ENCODE assay signal across 22 cellular contexts in the genomic region with DNA sequence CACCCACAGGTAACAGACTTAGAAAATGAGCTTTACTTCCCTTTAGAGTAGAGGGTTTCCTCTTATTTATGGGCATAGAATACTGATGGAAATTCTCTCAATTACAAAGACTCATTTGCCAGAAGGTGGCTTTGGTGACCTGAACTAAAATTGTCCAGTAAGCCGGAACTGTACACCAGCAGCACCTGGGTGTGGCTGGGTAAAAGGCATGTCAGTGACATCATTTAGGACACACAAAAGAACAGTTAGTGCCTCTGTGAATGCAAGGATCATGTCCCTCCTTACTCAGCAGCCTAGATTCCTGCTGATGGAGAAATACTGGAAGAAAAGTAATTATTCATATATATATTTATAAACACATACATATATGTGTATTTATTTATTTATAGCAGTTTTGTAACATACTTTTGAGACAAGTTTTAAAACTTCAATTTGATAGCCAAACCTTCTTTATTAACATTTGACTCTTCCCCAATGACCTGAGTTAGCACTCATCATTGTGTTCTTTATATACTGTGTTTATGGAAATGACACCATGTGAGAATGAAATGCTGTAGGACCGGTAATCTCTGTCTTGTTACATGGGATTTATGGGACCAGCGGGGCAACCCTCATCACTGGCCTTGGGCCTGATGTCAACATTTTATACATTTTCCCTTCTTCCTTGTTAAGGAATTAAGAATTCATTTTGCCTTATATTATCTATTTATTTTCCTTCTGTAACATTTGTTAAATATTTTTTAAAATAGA.
DNase-seq lines count a peak whose midpoint lies in the region; ATAC-seq and TF ChIP-seq lines count a peak whose summit lies in the region.
"Had no signal": no experiment of that assay in that cellular context is flagged by ENCODE, and none has a peak within 500 bp of the region (broad histone marks: within the 10 kb centered on the region; RNA-seq: fewer than 3 reads in every experiment).

No MANE protein-coding gene starts in this region.

- no peak for TF ChIP-seq POLR2A in transverse colon (IDR thresholded peaks at IDR 0.05)

- no peaks in the 10 kb centered on the region for H3K4me1 ChIP-seq in transverse colon
- H3K4me1 ChIP-seq: BLaER1 treated with 17β-estradiol and CSF1 and Interleukin-3, amounts not matched to agents 10 nM and 100 nM; Peyer's patch; SJCRH30 had no signal

- no peak for TF ChIP-seq CTCF in transverse colon (IDR thresholded peaks at IDR 0.05)
- TF ChIP-seq CTCF in WERI-Rb-1 (IDR thresholded peaks at IDR 0.05; ENCODE audit: low read depth, low read length): no peak

- DNase-seq in DMS153 (lab: John Stamatoyannopoulos, UW) (peak; percentile 37), DMS153 treated with DMSO at 0.1 percent for 48 hours (lab: John Stamatoyannopoulos, UW; ENCODE audit: unreplicated experiment) (no peak), NCI-H748 treated with DMSO at 0.1 percent for 48 hours (lab: John Stamatoyannopoulos, UW) (peak; percentile 28), left colon (peak; percentile 13 to 26), transverse colon (peak; percentile 18), WERI-Rb-1 (no peak), NCI-H1105 (lab: John Stamatoyannopoulos, UW) (no peak), Kasumi-1 (lab: John Stamatoyannopoulos, UW) (no peak)
- DNase-seq: Calu3; CD8-positive, alpha-beta T cell; DMS79; IMR-90; NCI-H1417; NCI-H1694 treated with DMSO at 0.1 percent for 48 hours; NCI-H2081 treated with DMSO at 0.1 percent for 48 hours; NCI-H446 treated with DMSO at 0.1 percent for 48 hours; NCI-H526 treated with DMSO at 0.1 percent for 48 hours; Peyer's patch; SJCRH30 had no signal

- H3K27me3 ChIP-seq in transverse colon (no peaks in the 10 kb centered on the region), WERI-Rb-1 (ENCODE audit: insufficient read depth, low read depth, severe bottlenecking) (no peaks in the 10 kb centered on the region)
- H3K27me3 ChIP-seq: BLaER1 treated with 17β-estradiol and CSF1 and Interleukin-3, amounts not matched to agents 10 nM and 100 nM; Peyer's patch; SJCRH30 had no signal

- intact Hi-C loops in left colon (cut with DNase I, micrococcal nuclease) (no loop called here), transverse colon (cut with DNase I; ENCODE audit: low total_unique reads) (no loop called here)

- H3K36me3 ChIP-seq in transverse colon (no peaks in the 10 kb centered on the region), WERI-Rb-1 (no peaks in the 10 kb centered on the region)
- H3K36me3 ChIP-seq: BLaER1 treated with 17β-estradiol and CSF1 and Interleukin-3, amounts not matched to agents 10 nM and 100 nM; Peyer's patch; SJCRH30 had no signal

- peak; percentile 77 for ATAC-seq in left colon
- ATAC-seq: CD8-positive, alpha-beta T cell had no signal

- in situ Hi-C loops in transverse colon (cut with MboI; ENCODE audit: low pct_ligation_motif_present in 1 of 4, low pct_unique_long_range_greater_than_20kb in 1 of 4, low sequenced_read_pairs in 3 of 4): loop anchor here in 1 of 4 donors (25.0 kb wide), 1 partner anchor 467 kb away; no protein-coding TSS in a partner anchor

- 45 to 68% methylated on average over 2 to 3 of the region's 3 CpGs for WGBS in transverse colon (ENCODE audit: low coverage in 1 of 2), 2 donors

- no peak overlapping the region for H3K27ac ChIP-seq in transverse colon
- H3K27ac ChIP-seq in WERI-Rb-1: no peak overlapping the region
- H3K27ac ChIP-seq: 22Rv1; BLaER1 treated with 17β-estradiol and CSF1 and Interleukin-3, amounts not matched to agents 10 nM and 100 nM; KMS-11; Peyer's patch; SJCRH30 had no signal

- H3K9me3 ChIP-seq in transverse colon: no peaks in the 10 kb centered on the region
- H3K9me3 ChIP-seq in WERI-Rb-1 (ENCODE audit: severe bottlenecking): no peaks in the 10 kb centered on the region
- H3K9me3 ChIP-seq: BLaER1 treated with 17β-estradiol and CSF1 and Interleukin-3, amounts not matched to agents 10 nM and 100 nM; Peyer's patch; SJCRH30 had no signal

- H3K4me3 ChIP-seq in transverse colon: no peak overlapping the region
- no peak overlapping the region for H3K4me3 ChIP-seq in WERI-Rb-1 (ENCODE audit: low read depth, low read length)
- H3K4me3 ChIP-seq: BLaER1 treated with 17β-estradiol and CSF1 and Interleukin-3, amounts not matched to agents 10 nM and 100 nM; Peyer's patch; SJCRH30 had no signal

- no peak for TF ChIP-seq EP300 in transverse colon (IDR thresholded peaks at IDR 0.05; ENCODE audit: low read depth)

Comparison
In these comparisons a context has a peak if more than half of its experiments do, and no peak if none do; other contexts are left out.
1. DNase-seq: peak in DMS153 (single experiment), NCI-H748 treated with DMSO at 0.1 percent for 48 hours (single experiment), left colon (2 of 2) and transverse colon (single experiment); none in DMS153 treated with DMSO at 0.1 percent for 48 hours (single experiment), WERI-Rb-1 (single experiment), NCI-H1105 (single experiment) and Kasumi-1 (0 of 2).